23 cellular contexts compared by ENCODE assay signal in the genomic region with DNA sequence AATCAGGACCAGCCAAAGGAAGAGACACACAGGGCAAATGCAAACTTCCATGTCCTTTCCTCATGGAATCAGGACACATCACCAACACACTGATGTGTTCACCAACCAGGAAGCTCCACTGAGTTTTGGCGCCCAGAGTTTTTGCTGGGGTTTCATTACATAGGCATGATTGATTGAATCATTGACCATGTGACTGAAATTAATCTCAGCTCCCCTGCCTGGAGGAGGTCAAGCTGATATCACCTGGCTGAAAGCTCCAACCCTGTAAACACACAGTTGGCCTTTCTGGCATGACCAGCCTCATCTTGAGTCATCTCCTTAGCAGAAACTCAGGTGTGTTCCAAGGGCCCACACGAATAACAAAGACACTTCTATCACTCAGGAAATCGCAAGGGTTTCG.
DNase-seq lines count a peak whose midpoint lies in the region; ATAC-seq, FAIRE-seq and TF ChIP-seq lines count a peak whose summit lies in the region.
"Had no signal": no experiment of that assay in that cellular context is flagged by ENCODE, and none has a peak within 500 bp of the region (broad histone marks: within the 10 kb centered on the region; RNA-seq: fewer than 3 reads in every experiment).

No MANE protein-coding gene starts in this region.

- TF ChIP-seq CTCF in mammary epithelial cell (conservative IDR thresholded peaks at IDR 0.05 in 1 of 2, IDR thresholded peaks at IDR 0.05 in 1 of 2; ENCODE audit: extremely low read depth in 1 of 2, insufficient read depth in 1 of 2, low read depth in 1 of 2, low read length in 2 of 2) (no peak), breast epithelium (IDR thresholded peaks at IDR 0.05) (no peak), pancreas (IDR thresholded peaks at IDR 0.05) (no peak), GM13977 (IDR thresholded peaks at IDR 0.05; ENCODE audit: extremely low read depth, insufficient read depth, missing control alignments) (no peak)

- ATAC-seq in esophagus mucosa, result peak; percentile 80
- ATAC-seq in pancreas, result peak; percentile 49 to 84 (median 66)
- ATAC-seq: CD8-positive, alpha-beta T cell had no signal

- CTCF ChIA-PET in mammary epithelial cell (lab: Charles Lee; ENCODE audit: low non-redundant PET), result no interaction called here

- BruUV-seq in mammary epithelial cell (replicated peaks; lab: Mats Ljungman, UMichigan), result no TSS peak

- in situ Hi-C loops in mammary epithelial cell (cut with MboI; ENCODE audit: low sequenced_read_pairs in 2 of 2) (loop anchor here (5.0 to 25.0 kb wide), 3 partner anchors 100 to 367 kb away; no protein-coding TSS in a partner anchor), GM13977 (cut with MboI; ENCODE audit: low pct_unique_long_range_greater_than_20kb, low sequenced_read_pairs, unreplicated experiment) (no loop called here)

- no peaks in the 10 kb centered on the region for H4K20me1 ChIP-seq in mammary epithelial cell (ENCODE audit: insufficient read depth, low read length)
- H4K20me1 ChIP-seq: BLaER1 had no signal

- no peaks in the 10 kb centered on the region for H3K79me2 ChIP-seq in mammary epithelial cell (ENCODE audit: insufficient read depth, low read length)

- H3K4me2 ChIP-seq in mammary epithelial cell (ENCODE audit: insufficient read depth, low read depth, low read length), result no peak overlapping the region
- H3K4me2 ChIP-seq: BLaER1 had no signal

- H3K9me3 ChIP-seq in mammary epithelial cell (replicated peaks; ENCODE audit: insufficient read depth, low read length) (no peaks in the 10 kb centered on the region), breast epithelium (no peaks in the 10 kb centered on the region), pancreas (no peaks in the 10 kb centered on the region)
- H3K9me3 ChIP-seq: BLaER1, Caco-2 had no signal

- H3K36me3 ChIP-seq in mammary epithelial cell (ENCODE audit: insufficient read depth, low read length) (no peaks in the 10 kb centered on the region), breast epithelium (no peaks in the 10 kb centered on the region), pancreas (no peaks in the 10 kb centered on the region)
- H3K36me3 ChIP-seq: BLaER1 had no signal

- H2AFZ ChIP-seq in mammary epithelial cell (ENCODE audit: low read depth, low read length), result no peak overlapping the region
- H2AFZ ChIP-seq: GM23248 had no signal

- intact Hi-C loops in mammary epithelial cell (cut with micrococcal nuclease), result no loop called here
- intact Hi-C loops in breast epithelium (cut with DNase I; ENCODE audit: low total_unique reads), result no loop called here
- intact Hi-C loops in pancreas (cut with DNase I), result no loop called here

- 10% methylated on average over 4 of the region's 4 CpGs for WGBS in mammary epithelial cell (ENCODE audit: low coverage, missing lambda C conversion rate)
- WGBS in pancreas, 2 donors, result 43 to 51% methylated on average over 4 of the region's 4 CpGs

- no peak overlapping the region for H3K9ac ChIP-seq in mammary epithelial cell (ENCODE audit: insufficient read depth, low read length)
- H3K9ac ChIP-seq: BLaER1, GM23248 had no signal

- H3K27me3 ChIP-seq in mammary epithelial cell (ENCODE audit: insufficient read depth, low read length) (no peaks in the 10 kb centered on the region), breast epithelium (no peaks in the 10 kb centered on the region), pancreas (no peaks in the 10 kb centered on the region)
- H3K27me3 ChIP-seq: BLaER1 had no signal

- dilution Hi-C loops in mammary epithelial cell (cut with HindIII; ENCODE audit: low sequenced_read_pairs), result no loop called here

- no peak overlapping the region for H3K4me3 ChIP-seq in mammary epithelial cell (replicated peaks in 1 of 3; ENCODE audit: insufficient read depth in 1 of 3, low read depth in 2 of 3, low read length in 3 of 3)
- no peak overlapping the region for H3K4me3 ChIP-seq in breast epithelium
- H3K4me3 ChIP-seq in pancreas, result no peak overlapping the region
- H3K4me3 ChIP-seq: BLaER1, GM23248 had no signal

- peak; percentile 88 for DNase-seq in mammary epithelial cell
- DNase-seq in breast epithelium (ENCODE audit: low spot score in 2 of 2), result no peak
- peak in 2 of 6 donors; percentile 27 to 37 for DNase-seq in pancreas
- no peak for DNase-seq in activated naive CD4-positive, alpha-beta T cell treated with Interleukin-2 at 50 U/mL for 16 hours
- no peak for DNase-seq in GM13977 (ENCODE audit: low spot score)
- DNase-seq: Caco-2; CD4-positive, CD25-positive, alpha-beta regulatory T cell; CD8-positive, alpha-beta T cell; DMS 273 treated with DMSO at 0.1 percent for 48 hours; DMS79; EL; GDM1; GM23248; H7; HCEC 1CT had no signal

- no peak for FAIRE-seq in pancreas (lab: Jason Lieb, UNC)
- FAIRE-seq: A204.1, D721Med, GM12891, H1 had no signal

- H3K27ac ChIP-seq in mammary epithelial cell (ENCODE audit: insufficient read depth, low read depth, low read length), result no peak overlapping the region
- H3K27ac ChIP-seq in breast epithelium, result no peak overlapping the region
- H3K27ac ChIP-seq in pancreas, result peak overlapping the region in 1 of 4 donors; percentile 62
- H3K27ac ChIP-seq: 22Rv1, BLaER1, C4-2B, GM23248 had no signal

- H3K4me1 ChIP-seq in mammary epithelial cell (ENCODE audit: insufficient read depth, low read length) (no peaks in the 10 kb centered on the region), breast epithelium (no peaks in the 10 kb centered on the region), pancreas (no peaks in the 10 kb centered on the region)

- no peak for TF ChIP-seq POLR2A in breast epithelium (IDR thresholded peaks at IDR 0.05)
